ENCODE assay signal across 8 cellular contexts in genomic region chr1:36385410-36386261, GRCh38. TPM values are rescaled to one million over a fixed set of nuclear protein-coding genes. Genes with fewer than 3 reads are reported as not detected.
DNase-seq lines count a peak whose midpoint lies in the region; ATAC-seq and TF ChIP-seq lines count a peak whose summit lies in the region.

Gene STK40 (minus strand): TSS chr1:36385924. CDS start chr1:36361332, 24,592 bp downstream.

- DNase-seq in AG04450 (ENCODE audit: low read depth, low spot score), result peak; percentile 99
- DNase-seq in NCI-H345 treated with DMSO at 0.1 percent for 48 hours (lab: John Stamatoyannopoulos, UW; ENCODE audit: unreplicated experiment), result peak; percentile 97
- DNase-seq in activated CD4-positive, CD25-positive, alpha-beta regulatory T cell treated with anti-CD3 and anti-CD28 coated beads, Interleukin-2, amount 50 U/mL, for 16 hours (ENCODE audit: low read depth, low spot score), result peak; percentile 98
- peak; percentile 80 to 95 for DNase-seq in central memory CD8-positive, alpha-beta T cell (ENCODE audit: low spot score in 2 of 2)
- peak; percentile 100 for DNase-seq in iris pigment epithelial cell (ENCODE audit: low read depth)
- peak; percentile 97 to 98 for DNase-seq in stimulated activated CD4-positive, alpha-beta T cell treated with anti-CD3 and anti-CD28 coated beads, Interleukin-12 subunit alpha, Interleukin-12 subunit beta, amount 100 ng/mL, for 24 hours (ENCODE audit: low read depth in 2 of 2)

- POLR2A ChIA-PET in AG04450 (lab: Yijun Ruan, JAX), result interaction anchor here (0.5 to 3.2 kb wide), 19 partner anchors 12 to 275 kb away, joined by 3 to 28 read pairs (median 8); partner anchors contain the start of genes LSM10, OSCP1 and TRAPPC3

- peak; percentile 92 for ATAC-seq in GM18909 (IDR thresholded peaks at IDR 0.05; ENCODE audit: poor library complexity, unreplicated experiment)
- peak; percentile 86 for ATAC-seq in HG03280 (IDR thresholded peaks at IDR 0.05; ENCODE audit: unreplicated experiment)
- ATAC-seq in central memory CD8-positive, alpha-beta T cell (replicated peaks; ENCODE audit: extremely low read depth, poor library complexity, severe bottlenecking), result peak; percentile 90

- H3K27me3 ChIP-seq in AG04450 (ENCODE audit: control insufficient read depth, insufficient read depth, low read length), result no peaks in the 10 kb centered on the region

- no peaks in the 10 kb centered on the region for H3K27me3 Mint-ChIP-seq in central memory CD8-positive, alpha-beta T cell

- CTCF ChIA-PET in AG04450 (lab: Charles Lee), result interaction anchor here (1.1 to 4.1 kb wide), 3 partner anchors 17 to 43 kb away, joined by 3 to 20 read pairs (median 4); no protein-coding TSS in a partner anchor

- H3K4me3 Mint-ChIP-seq in central memory CD8-positive, alpha-beta T cell, result peak within 1 kb of the TSS; percentile 92

- no peaks in the 10 kb centered on the region for H3K9me3 Mint-ChIP-seq in central memory CD8-positive, alpha-beta T cell

- peaks cover 23% of the 10 kb centered on the region for H3K36me3 Mint-ChIP-seq in central memory CD8-positive, alpha-beta T cell (ENCODE audit: insufficient read depth)

- H3K27ac ChIP-seq in AG04450 (ENCODE audit: low read depth, low read length), result peak within 1 kb of the TSS; percentile 100

- TF ChIP-seq CTCF in AG04450 (IDR thresholded peaks at IDR 0.05; ENCODE audit: low read depth, low read length), result no peak

- peaks cover 51% of the 10 kb centered on the region for H3K4me1 Mint-ChIP-seq in central memory CD8-positive, alpha-beta T cell

- no peaks in the 10 kb centered on the region; the same call in 1 of the 2 replicates for H3K9me3 ChIP-seq in AG04450 (ENCODE audit: control insufficient read depth, insufficient read depth, low read length)

- H3K27ac Mint-ChIP-seq in central memory CD8-positive, alpha-beta T cell (ENCODE audit: low read depth), result peak within 1 kb of the TSS; percentile 96

- peak within 1 kb of the TSS; percentile 92 for H3K4me3 ChIP-seq in AG04450 (ENCODE audit: low read depth, low read length)

RNA-seq across cellular contexts. Expression of gene STK40, which starts in this region (rescaled TPM):
- polyA plus RNA-seq in AG04450 (2011; rRNA removed), result 26.4 and 30.3 TPM in 2 replicates
- 40.0 and 53.7 TPM in 2 replicates for polyA minus RNA-seq in AG04450 (2011; rRNA and poly(A)+ RNA removed)

Comparison
In these comparisons a context has a peak if more than half of its experiments do, and no peak if none do; other contexts are left out.
1. Peak in every context shown above with its lines: DNase-seq, ATAC-seq, H3K4me3 ChIP-seq and H3K27ac ChIP-seq.